ENCODE assay signal across 2 cellular contexts in genomic region chr21:43877936-43878575, GRCh38.
TF ChIP-seq lines count a peak whose summit lies in the region.

No MANE protein-coding gene starts in this region.

TF ChIP-seq in IMR-90, 13 proteins besides CTCF, POLR2A, EP300 and RAD21:
- TF ChIP-seq USF2 (IDR thresholded peaks at IDR 0.05; ENCODE audit: low read depth, low read length), result no peak
- TF ChIP-seq RCOR1 (IDR thresholded peaks at IDR 0.05; ENCODE audit: insufficient replicate concordance, low read length), result no peak
- TF ChIP-seq MAZ (IDR thresholded peaks at IDR 0.05; ENCODE audit: borderline replicate concordance, low read depth, low read length), result no peak
- no peak for TF ChIP-seq CEBPB (IDR thresholded peaks at IDR 0.05; ENCODE audit: low read depth, low read length)
- no peak for TF ChIP-seq RFX5 (IDR thresholded peaks at IDR 0.05; ENCODE audit: low read depth, low read length)
- no peak for TF ChIP-seq SMC3 (IDR thresholded peaks at IDR 0.05; ENCODE audit: low read depth, low read length)
- no peak for TF ChIP-seq FOS (IDR thresholded peaks at IDR 0.05; ENCODE audit: low read depth, low read length)
- no peak for TF ChIP-seq CHD1 (IDR thresholded peaks at IDR 0.05; ENCODE audit: low read depth, low read length)
- TF ChIP-seq NFE2L2 (IDR thresholded peaks at IDR 0.05; ENCODE audit: low read depth, low read length), result no peak
- TF ChIP-seq BHLHE40 (IDR thresholded peaks at IDR 0.05; ENCODE audit: low read depth, low read length), result no peak
- no peak for TF ChIP-seq MXI1 (IDR thresholded peaks at IDR 0.05; ENCODE audit: borderline replicate concordance, low read depth, low read length)
- TF ChIP-seq ELK1 (IDR thresholded peaks at IDR 0.05; ENCODE audit: borderline replicate concordance, low read depth, low read length), result no peak
- no peak for TF ChIP-seq MAFK (IDR thresholded peaks at IDR 0.05; ENCODE audit: low read depth, low read length)

TF ChIP-seq in liver, 16 proteins besides CTCF, POLR2A, EP300 and RAD21:
- TF ChIP-seq SP1 (IDR thresholded peaks at IDR 0.05) (no peak), HNF4A (conservative IDR thresholded peaks at IDR 0.05) (peak; percentile 31 to 53)
